In genomic region chr11:9535189-9535781, GRCh38 we compare ENCODE assay signal across 8 cellular contexts. TPM values are rescaled to one million over a fixed set of nuclear protein-coding genes. Genes with fewer than 3 reads are reported as not detected.
A peak's percentile ranks its signal among the peaks of the same experiment; 100 is the strongest.
DNase-seq lines count a peak whose midpoint lies in the region; ATAC-seq and TF ChIP-seq lines count a peak whose summit lies in the region.

No MANE protein-coding gene starts in this region.

- no peak for TF ChIP-seq EP300 in upper lobe of left lung (IDR thresholded peaks at IDR 0.05)

- H3K36me3 ChIP-seq in GM23338 (ENCODE audit: insufficient read depth): no peaks in the 10 kb centered on the region
- H3K36me3 ChIP-seq in upper lobe of left lung: no peaks in the 10 kb centered on the region

- H3K4me3 ChIP-seq in GM23338: no peak overlapping the region
- no peak overlapping the region for H3K4me3 ChIP-seq in upper lobe of left lung

- H3K36me3 Mint-ChIP-seq in GM23338 (ENCODE audit: low read depth): no peaks in the 10 kb centered on the region

- intact Hi-C loops in posterior vena cava (cut with DNase I): no loop called here

- no peaks in the 10 kb centered on the region for H3K9me3 ChIP-seq in upper lobe of left lung

- H3K27me3 Mint-ChIP-seq in GM23338 (ENCODE audit: insufficient read depth, low read depth, poor library complexity): peaks cover 8% of the 10 kb centered on the region

- TF ChIP-seq POLR2A in upper lobe of left lung (IDR thresholded peaks at IDR 0.05): no peak

- H3K27ac ChIP-seq in GM23338 (ENCODE audit: low read depth) (peak overlapping the region; percentile 72; the same call in 1 of the 2 replicates), upper lobe of left lung (peak overlapping the region in 1 of 4 donors; percentile 61)

- H3K4me1 Mint-ChIP-seq in GM23338: peaks cover 22% of the 10 kb centered on the region

- H4K20me1 ChIP-seq in GM23338 (replicated peaks; ENCODE audit: insufficient read depth): no peaks in the 10 kb centered on the region

- H3K4me1 ChIP-seq in GM23338 (ENCODE audit: insufficient read depth) (peaks cover 17% of the 10 kb centered on the region), upper lobe of left lung (peaks cover 0 to 8% (median under 1%) of the 10 kb centered on the region in 4 donors)

- H3K9me3 Mint-ChIP-seq in GM23338: no peaks in the 10 kb centered on the region

- H3K27me3 ChIP-seq in GM23338 (ENCODE audit: insufficient read depth) (no peaks in the 10 kb centered on the region), upper lobe of left lung (no peaks in the 10 kb centered on the region)

- H3K4me3 Mint-ChIP-seq in GM23338: no peak overlapping the region

- WGBS in upper lobe of left lung, 2 donors: 63 to 83% methylated on average over 6 of the region's 6 CpGs

- ATAC-seq in GM23338 (peak; percentile 74), upper lobe of left lung (ENCODE audit: low FRiP score in 2 of 2) (peak; percentile 85 to 86)

- no peaks in the 10 kb centered on the region for H3F3A ChIP-seq in GM23338 (replicated peaks; ENCODE audit: low read depth)

- DNase-seq in AG09319 (ENCODE audit: extremely low read depth, low read depth) (peak; percentile 31), GM23338 (ENCODE audit: low spot score) (peak; percentile 91), RPMI7951 (ENCODE audit: low read depth) (peak; percentile 85), glomerular visceral epithelial cell (ENCODE audit: extremely low spot score) (peak; percentile 27), posterior vena cava (ENCODE audit: low spot score) (peak; percentile 93), upper lobe of left lung (peak; percentile 43 to 80), NCI-H2171 (lab: John Stamatoyannopoulos, UW) (no peak)
- peak; percentile 66 for DNase-seq in activated effector memory CD4-positive, alpha-beta T cell treated with Interleukin-2 at 50 U/mL for 16 hours

- TF ChIP-seq CTCF in AG09319 (IDR thresholded peaks at IDR 0.05; ENCODE audit: low read depth, low read length) (peak; percentile 73), GM23338 (conservative IDR thresholded peaks at IDR 0.05; ENCODE audit: low read depth in 2 of 2) (peak; percentile 95 to 100), upper lobe of left lung (IDR thresholded peaks at IDR 0.05) (peak; percentile 61 to 85 (median 80))

- no peaks in the 10 kb centered on the region for H3K79me2 ChIP-seq in GM23338 (replicated peaks; ENCODE audit: insufficient read depth)

- no peaks in the 10 kb centered on the region for H3K9me2 ChIP-seq in GM23338 (ENCODE audit: insufficient read depth)

- no peak overlapping the region for H2AFZ ChIP-seq in GM23338

- H3K4me2 ChIP-seq in GM23338: no peak overlapping the region

- no peak overlapping the region for H3K27ac Mint-ChIP-seq in GM23338

TF ChIP-seq in GM23338, 12 proteins besides CTCF, POLR2A, EP300 and RAD21:
- TF ChIP-seq POLR2AphosphoS5 (IDR thresholded peaks at IDR 0.05; ENCODE audit: low read depth): no peak
- TF ChIP-seq JUNB (IDR thresholded peaks at IDR 0.05; ENCODE audit: unreplicated experiment): no peak
- no peak for TF ChIP-seq CREB1 (CRISPR knock-in tag; IDR thresholded peaks at IDR 0.05; ENCODE audit: low read depth)
- no peak for TF ChIP-seq STAT1 (IDR thresholded peaks at IDR 0.05; ENCODE audit: unreplicated experiment)

RNA-seq across cellular contexts. Expression of gene WEE1, which starts 38.2 kb away (rescaled TPM):
- total RNA-seq in GM23338 (2014; rRNA removed; shearing (Covaris generic)): 144 and 149 TPM in 2 replicates
- 48.9 and 50.7 TPM in 2 replicates for polyA plus RNA-seq in GM23338 (2016; fragmentation: Nextera tagmentation; extraction: Ambion mirVana)
- total RNA-seq in RPMI7951 (2014; rRNA removed; shearing (Covaris generic)): 52.3 and 74.6 TPM in 2 replicates
- 10 to 100 TPM; 16.7 to 24.0 TPM for total RNA-seq in posterior vena cava
- 10 to 100 TPM in 5 of 6 donors, 1 to 10 TPM in 1; 9.2 to 47.1 (median 13.4) TPM for total RNA-seq in upper lobe of left lung
